ENCODE assay signal across 1 cellular context in the genomic region with DNA sequence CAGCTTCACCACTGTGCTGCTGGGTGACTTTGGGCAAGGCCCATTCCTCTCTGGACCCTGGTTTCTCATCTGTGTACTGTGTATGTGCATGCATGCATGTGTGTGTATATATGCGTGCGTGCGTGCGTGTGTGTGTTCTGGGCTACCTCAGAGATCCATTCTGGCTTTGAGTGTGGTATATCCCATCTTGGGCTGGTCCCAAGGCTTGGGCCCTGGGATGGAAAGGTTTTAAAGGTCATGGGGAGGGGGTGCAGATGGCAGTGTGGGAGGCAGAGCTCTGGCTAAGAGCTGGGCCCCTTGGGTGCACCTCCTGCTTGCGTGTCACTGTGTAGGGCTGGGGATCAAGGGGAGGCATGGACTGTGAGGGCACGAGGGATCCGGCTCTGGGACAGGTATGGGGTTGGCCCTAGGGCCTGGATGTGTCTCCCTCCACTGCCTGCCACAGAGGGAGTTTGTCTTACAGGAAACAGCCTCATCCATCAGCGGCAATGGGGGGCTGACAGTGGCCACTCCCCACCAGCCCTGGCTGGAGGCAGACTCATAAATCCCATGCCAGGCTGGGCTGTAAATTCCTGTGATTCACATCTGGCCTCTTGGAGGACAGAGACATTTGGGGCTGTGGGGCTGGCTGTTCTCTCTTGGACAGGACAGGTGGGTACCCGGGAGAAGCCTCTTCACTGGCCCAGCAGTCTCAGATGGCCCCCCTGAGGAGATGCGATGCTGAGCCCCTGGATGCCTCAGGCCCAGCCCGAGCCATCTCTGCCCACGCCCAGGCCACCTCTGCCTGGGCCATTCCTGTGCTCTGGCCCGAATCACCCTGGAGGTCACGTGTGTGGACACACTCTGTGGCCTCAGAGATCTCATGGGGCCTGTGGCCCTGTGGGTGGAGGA.
TF ChIP-seq lines count a peak whose summit lies in the region.

No MANE protein-coding gene starts in this region.

TF ChIP-seq in HEK293, 187 proteins besides CTCF, POLR2A, EP300 and RAD21 (continued from another document):
- TF ChIP-seq ZBTB8A (tag by site-specific recombination; IDR thresholded peaks at IDR 0.05) (0 out of 2 replicates have a peak, but pooled peaks have one; percentile 17), ZNF341 (tag by site-specific recombination; IDR thresholded peaks at IDR 0.05; ENCODE audit: low read depth) (peak; percentile 79), GLIS1 (tag by site-specific recombination; IDR thresholded peaks at IDR 0.05) (peak; percentile 38), ZBTB1 (tag by site-specific recombination; IDR thresholded peaks at IDR 0.05) (no peak), SP7 (tag by site-specific recombination; IDR thresholded peaks at IDR 0.05) (no peak)
- TF ChIP-seq, protein P1, sequence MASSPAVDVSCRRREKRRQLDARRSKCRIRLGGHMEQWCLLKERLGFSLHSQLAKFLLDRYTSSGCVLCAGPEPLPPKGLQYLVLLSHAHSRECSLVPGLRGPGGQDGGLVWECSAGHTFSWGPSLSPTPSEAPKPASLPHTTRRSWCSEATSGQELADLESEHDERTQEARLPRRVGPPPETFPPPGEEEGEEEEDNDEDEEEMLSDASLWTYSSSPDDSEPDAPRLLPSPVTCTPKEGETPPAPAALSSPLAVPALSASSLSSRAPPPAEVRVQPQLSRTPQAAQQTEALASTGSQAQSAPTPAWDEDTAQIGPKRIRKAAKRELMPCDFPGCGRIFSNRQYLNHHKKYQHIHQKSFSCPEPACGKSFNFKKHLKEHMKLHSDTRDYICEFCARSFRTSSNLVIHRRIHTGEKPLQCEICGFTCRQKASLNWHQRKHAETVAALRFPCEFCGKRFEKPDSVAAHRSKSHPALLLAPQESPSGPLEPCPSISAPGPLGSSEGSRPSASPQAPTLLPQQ (tag by site-specific recombination; IDR thresholded peaks at IDR 0.05) = no peak
